In genomic region chr4:42454755-42455154, GRCh38 we compare ENCODE assay signal across 16 cellular contexts. TPM values are rescaled to one million over a fixed set of nuclear protein-coding genes. Genes with fewer than 3 reads are reported as not detected.
"Had no signal": no experiment of that assay in that cellular context is flagged by ENCODE, and none has a peak within 500 bp of the region (broad histone marks: within the 10 kb centered on the region; RNA-seq: fewer than 3 reads in every experiment).

No MANE protein-coding gene starts in this region.

- H3K27ac ChIP-seq: left lung, neural progenitor cell, pancreas, skin epidermis, uterus had no signal

- H3K27me3 ChIP-seq: left lung, neural progenitor cell, pancreas, uterus had no signal

- H3K27ac Mint-ChIP-seq: activated naive CD4-positive, alpha-beta T cell treated with anti-CD3 and anti-CD28 coated beads for 36 hours; activated T-helper 17 cell treated with anti-CD3 and anti-CD28 coated beads, Interleukin-2, amount 50 U/mL, for 72 hours; neural progenitor cell; WTC11 had no signal

- H3K9me3 ChIP-seq: left lung, pancreas, uterus had no signal

- DNase-seq: activated CD4-positive, alpha-beta T cell treated with anti-CD3 and anti-CD28 coated beads for 48 hours; activated naive CD4-positive, alpha-beta T cell treated with anti-CD3 and anti-CD28 coated beads for 36 hours; central memory CD4-positive, alpha-beta T cell; cortex of kidney; effector CD8-positive, alpha-beta T cell; glutamatergic neuron; immature natural killer cell; left lung; pancreas; retina; uterus had no signal

- H3K4me3 ChIP-seq: left lung, neural progenitor cell, pancreas, skin epidermis, uterus had no signal

- ATAC-seq: activated T-helper 17 cell treated with anti-CD3 and anti-CD28 coated beads, Interleukin-2, amount 50 U/mL, for 72 hours; left lung; WTC11 had no signal

- H3K4me3 Mint-ChIP-seq: activated naive CD4-positive, alpha-beta T cell treated with anti-CD3 and anti-CD28 coated beads for 36 hours; activated T-helper 17 cell treated with anti-CD3 and anti-CD28 coated beads, Interleukin-2, amount 50 U/mL, for 72 hours; immature natural killer cell; neural progenitor cell; WTC11 had no signal

- H3K27me3 Mint-ChIP-seq: activated T-helper 17 cell treated with anti-CD3 and anti-CD28 coated beads, Interleukin-2, amount 50 U/mL, for 72 hours had no signal

- H3K4me1 Mint-ChIP-seq: activated T-helper 17 cell treated with anti-CD3 and anti-CD28 coated beads, Interleukin-2, amount 50 U/mL, for 72 hours had no signal

- H3K9ac ChIP-seq: neural progenitor cell had no signal

- H3K4me1 ChIP-seq: left lung, uterus had no signal

- H3K4me2 ChIP-seq: neural progenitor cell had no signal

- H3K36me3 ChIP-seq: neural progenitor cell, pancreas, uterus had no signal

- H2AFZ ChIP-seq: neural progenitor cell had no signal

- H3K9me3 Mint-ChIP-seq: activated naive CD4-positive, alpha-beta T cell treated with anti-CD3 and anti-CD28 coated beads for 36 hours; activated T-helper 17 cell treated with anti-CD3 and anti-CD28 coated beads, Interleukin-2, amount 50 U/mL, for 72 hours; immature natural killer cell had no signal

RNA-seq across cellular contexts. Expression of gene SHISA3, which starts 57.5 kb away (rescaled TPM):
- total RNA-seq: activated T-helper 17 cell treated with anti-CD3 and anti-CD28 coated beads, Interleukin-2, amount 50 U/mL, for 72 hours; astrocyte had no signal
